Comparison of ENCODE assay signal across 9 cellular contexts in genomic region chr10:78964952-78965633, GRCh38.
DNase-seq lines count a peak whose midpoint lies in the region; ATAC-seq, FAIRE-seq and TF ChIP-seq lines count a peak whose summit lies in the region.
"Had no signal": no experiment of that assay in that cellular context is flagged by ENCODE, and none has a peak within 500 bp of the region (broad histone marks: within the 10 kb centered on the region; RNA-seq: fewer than 3 reads in every experiment).

No MANE protein-coding gene starts in this region.

- peaks cover 77% of the 10 kb centered on the region for H3K4me1 Mint-ChIP-seq in nephron progenitor cell
- no peaks in the 10 kb centered on the region for H3K4me1 Mint-ChIP-seq in stimulated activated memory B cell treated with anti-CD40 and anti-IgM and Interleukin-4, amounts not matched to agents 10 μg/mL and 1 μg/mL and 100 μg/mL, for 72 hours

- TF ChIP-seq CTCF in choroid plexus epithelial cell (conservative IDR thresholded peaks at IDR 0.05; ENCODE audit: low read depth, low read length) (no peak), nephron progenitor cell (IDR thresholded peaks at IDR 0.05) (no peak)

- H3K9me3 Mint-ChIP-seq in nephron progenitor cell = no peaks in the 10 kb centered on the region
- H3K9me3 Mint-ChIP-seq in stimulated activated memory B cell treated with anti-CD40 and anti-IgM and Interleukin-4, amounts not matched to agents 10 μg/mL and 1 μg/mL and 100 μg/mL, for 72 hours = no peaks in the 10 kb centered on the region

- DNase-seq in DMS153 (lab: John Stamatoyannopoulos, UW) (peak; percentile 82), NCI-H2196 (lab: John Stamatoyannopoulos, UW; ENCODE audit: unreplicated experiment) (peak; percentile 74), choroid plexus epithelial cell (ENCODE audit: low read depth) (peak; percentile 43), nephron progenitor cell (peak; percentile 78), GM19239 (ENCODE audit: insufficient read length, low spot score) (no peak), amniotic stem cell (lab: John Stamatoyannopoulos, UW) (no peak), NCI-H1694 (lab: John Stamatoyannopoulos, UW) (no peak)

- H3K36me3 Mint-ChIP-seq in nephron progenitor cell (ENCODE audit: low read depth) = no peaks in the 10 kb centered on the region
- no peaks in the 10 kb centered on the region for H3K36me3 Mint-ChIP-seq in stimulated activated memory B cell treated with anti-CD40 and anti-IgM and Interleukin-4, amounts not matched to agents 10 μg/mL and 1 μg/mL and 100 μg/mL, for 72 hours

- H3K27me3 Mint-ChIP-seq in nephron progenitor cell (ENCODE audit: low read depth, poor library complexity) = peaks cover 4% of the 10 kb centered on the region
- H3K27me3 Mint-ChIP-seq in stimulated activated memory B cell treated with anti-CD40 and anti-IgM and Interleukin-4, amounts not matched to agents 10 μg/mL and 1 μg/mL and 100 μg/mL, for 72 hours = peaks cover 60% of the 10 kb centered on the region

- no peak for FAIRE-seq in GM19239 (lab: Jason Lieb, UNC)

- no peak overlapping the region for H3K4me3 ChIP-seq in choroid plexus epithelial cell (ENCODE audit: low read depth, low read length)
- H3K4me3 ChIP-seq: SK-N-MC had no signal

- ATAC-seq in stimulated activated memory B cell treated with anti-CD40 and anti-IgM and Interleukin-4, amounts not matched to agents 10 μg/mL and 1 μg/mL and 100 μg/mL, for 72 hours = no peak

- peak overlapping the region; percentile 93 for H3K27ac Mint-ChIP-seq in nephron progenitor cell
- H3K27ac Mint-ChIP-seq in stimulated activated memory B cell treated with anti-CD40 and anti-IgM and Interleukin-4, amounts not matched to agents 10 μg/mL and 1 μg/mL and 100 μg/mL, for 72 hours = no peak overlapping the region

- no peak overlapping the region for H3K4me3 Mint-ChIP-seq in nephron progenitor cell
- H3K4me3 Mint-ChIP-seq in stimulated activated memory B cell treated with anti-CD40 and anti-IgM and Interleukin-4, amounts not matched to agents 10 μg/mL and 1 μg/mL and 100 μg/mL, for 72 hours = no peak overlapping the region

Comparison
In these comparisons a context has a peak if more than half of its experiments do, and no peak if none do; other contexts are left out.
1. DNase-seq: peak in DMS153 (single experiment), NCI-H2196 (single experiment), choroid plexus epithelial cell (single experiment) and nephron progenitor cell (single experiment); none in GM19239 (single experiment), amniotic stem cell (single experiment) and NCI-H1694 (single experiment).